ENCODE assay signal across 16 cellular contexts in genomic region chr2:183530333-183530901, GRCh38.
A peak's percentile ranks its signal among the peaks of the same experiment; 100 is the strongest.
DNase-seq lines count a peak whose midpoint lies in the region; ATAC-seq and TF ChIP-seq lines count a peak whose summit lies in the region.
"Had no signal": no experiment of that assay in that cellular context is flagged by ENCODE, and none has a peak within 500 bp of the region (broad histone marks: within the 10 kb centered on the region; RNA-seq: fewer than 3 reads in every experiment).

No MANE protein-coding gene starts in this region.

- H3F3A ChIP-seq in OCI-LY1 (ENCODE audit: insufficient read depth, low read length): no peaks in the 10 kb centered on the region

- no peak overlapping the region for H3K27ac ChIP-seq in OCI-LY1 (ENCODE audit: low read depth, low read length, poor library complexity, severe bottlenecking)

- no peaks in the 10 kb centered on the region for H3K9me2 ChIP-seq in OCI-LY1 (ENCODE audit: low read depth, low read length)

- H4K20me1 ChIP-seq in OCI-LY1 (ENCODE audit: insufficient read depth, low read length): no peaks in the 10 kb centered on the region

- no peak overlapping the region for H3K4me2 ChIP-seq in OCI-LY1 (ENCODE audit: low read length)

- DNase-seq in omental fat pad (ENCODE audit: low spot score) (no peak), cerebellar nuclear complex (lab: John Stamatoyannopoulos, UW) (no peak), anterior cingulate cortex (lab: John Stamatoyannopoulos, UW) (no peak), Kasumi-1 (lab: John Stamatoyannopoulos, UW) (no peak)
- DNase-seq: activated gamma-delta T cell treated with Interleukin-2 at 50 U/mL for 16 hours; AML-193; DMS79 treated with DMSO at 0.1 percent for 48 hours; effector memory CD4-positive, alpha-beta T cell; IMR-90; NCI-H1092 treated with DMSO at 0.1 percent for 48 hours; NCI-H446; stimulated activated naive B cell treated with anti-CD40 and anti-IgM and Interleukin-4, amounts not matched to agents 10 μg/mL and 1 μg/mL and 100 μg/mL, for 72 hours had no signal

- H3K4me3 ChIP-seq in OCI-LY1 (ENCODE audit: low read depth, low read length, poor library complexity, severe bottlenecking): no peak overlapping the region

- H3K27me3 ChIP-seq in OCI-LY1 (ENCODE audit: insufficient read depth, low read length): no peaks in the 10 kb centered on the region

- H3K4me1 ChIP-seq in OCI-LY1 (ENCODE audit: insufficient read depth, low read length, severe bottlenecking): no peaks in the 10 kb centered on the region

- ATAC-seq in GM18520 (IDR thresholded peaks at IDR 0.05; ENCODE audit: unreplicated experiment) (peak; percentile 77), GM21447 (IDR thresholded peaks at IDR 0.05; ENCODE audit: unreplicated experiment) (peak; percentile 46), HG02885 (IDR thresholded peaks at IDR 0.05; ENCODE audit: poor library complexity, unreplicated experiment) (peak; percentile 93), omental fat pad (ENCODE audit: low FRiP score) (no peak)
- ATAC-seq: stimulated activated naive B cell treated with anti-CD40 and anti-IgM and Interleukin-4, amounts not matched to agents 10 μg/mL and 1 μg/mL and 100 μg/mL, for 72 hours had no signal

- H3K36me3 ChIP-seq in OCI-LY1 (ENCODE audit: insufficient read depth, low read length): no peaks in the 10 kb centered on the region

- peak overlapping the region; percentile 91; the same call in 1 of the 2 replicates for H2AFZ ChIP-seq in OCI-LY1 (ENCODE audit: low read length)

- no peak overlapping the region for H3K9ac ChIP-seq in OCI-LY1 (ENCODE audit: low read length)

- no peaks in the 10 kb centered on the region for H3K9me3 ChIP-seq in OCI-LY1 (ENCODE audit: low read length)

- no peak for TF ChIP-seq CTCF in OCI-LY1 (IDR thresholded peaks at IDR 0.05; ENCODE audit: low read length)
- no peak for TF ChIP-seq CTCF in omental fat pad (IDR thresholded peaks at IDR 0.05)

- no peaks in the 10 kb centered on the region for H3K79me2 ChIP-seq in OCI-LY1 (ENCODE audit: insufficient read depth, low read length)
